Comparison of ENCODE assay signal across 19 cellular contexts in genomic region chr7:144866189-144866588, GRCh38. TPM values are rescaled to one million over a fixed set of nuclear protein-coding genes. Genes with fewer than 3 reads are reported as not detected.
A peak's percentile ranks its signal among the peaks of the same experiment; 100 is the strongest.
DNase-seq lines count a peak whose midpoint lies in the region; ATAC-seq and TF ChIP-seq lines count a peak whose summit lies in the region.
"Had no signal": no experiment of that assay in that cellular context is flagged by ENCODE, and none has a peak within 500 bp of the region (broad histone marks: within the 10 kb centered on the region; RNA-seq: fewer than 3 reads in every experiment).

No MANE protein-coding gene starts in this region.

- no peaks in the 10 kb centered on the region for H3K9me3 ChIP-seq in ovary
- H3K9me3 ChIP-seq: BLaER1 treated with 17β-estradiol and CSF1 and Interleukin-3, amounts not matched to agents 10 nM and 100 nM; SK-N-SH had no signal

- no peaks in the 10 kb centered on the region for H3K36me3 ChIP-seq in ovary
- H3K36me3 ChIP-seq: BLaER1 treated with 17β-estradiol and CSF1 and Interleukin-3, amounts not matched to agents 10 nM and 100 nM had no signal

- 81 to 88% (median 83%) methylated on average over 3 of the region's 3 CpGs for WGBS in ovary, 3 donors

- no peak overlapping the region for H3K4me3 ChIP-seq in ovary
- H3K4me3 ChIP-seq: BLaER1 treated with 17β-estradiol and CSF1 and Interleukin-3, amounts not matched to agents 10 nM and 100 nM; GM23338 had no signal

- no peaks in the 10 kb centered on the region for H3K27me3 ChIP-seq in ovary
- H3K27me3 ChIP-seq: BLaER1 treated with 17β-estradiol and CSF1 and Interleukin-3, amounts not matched to agents 10 nM and 100 nM had no signal

- no peak for TF ChIP-seq CTCF in ovary (IDR thresholded peaks at IDR 0.05)

- DNase-seq in NCI-H82 treated with DMSO at 0.1 percent for 48 hours (lab: John Stamatoyannopoulos, UW; ENCODE audit: unreplicated experiment) = peak; percentile 41
- DNase-seq in NCI-H128 (lab: John Stamatoyannopoulos, UW; ENCODE audit: unreplicated experiment) = no peak
- DNase-seq in ovary = no peak
- DNase-seq in stimulated activated CD4-positive, alpha-beta T cell treated with anti-CD3 and anti-CD28 coated beads, Interleukin-4, amount 100 ng/mL, for 4 hours = no peak
- DNase-seq: Calu3; CD8-positive, alpha-beta T cell; MM.1S; NCI-H1092; NCI-H2081; OCI-M1; SHP77 treated with DMSO at 0.1 percent for 48 hours; SK-N-SH; T-cell had no signal

- no peaks in the 10 kb centered on the region for H3K4me1 ChIP-seq in ovary (ENCODE audit: insufficient read depth)
- H3K4me1 ChIP-seq: BLaER1 treated with 17β-estradiol and CSF1 and Interleukin-3, amounts not matched to agents 10 nM and 100 nM had no signal

- no peak for TF ChIP-seq POLR2A in ovary (IDR thresholded peaks at IDR 0.05)

- ATAC-seq in GM18909 (IDR thresholded peaks at IDR 0.05; ENCODE audit: poor library complexity, unreplicated experiment) = peak; percentile 67
- ATAC-seq in GM21529 (IDR thresholded peaks at IDR 0.05; ENCODE audit: unreplicated experiment) = peak; percentile 56
- peak; percentile 64 for ATAC-seq in HG03139 (IDR thresholded peaks at IDR 0.05; ENCODE audit: unreplicated experiment)
- ATAC-seq: CD8-positive, alpha-beta T cell; GM23338; HCT116; T-cell had no signal

- H3K27ac ChIP-seq in ovary = no peak overlapping the region
- H3K27ac ChIP-seq: BLaER1 treated with 17β-estradiol and CSF1 and Interleukin-3, amounts not matched to agents 10 nM and 100 nM had no signal

- TF ChIP-seq EP300 in ovary (IDR thresholded peaks at IDR 0.05) = no peak

- intact Hi-C loops in ovary (cut with DNase I) = no loop called here

RNA-seq across cellular contexts. Expression of gene TPK1, which starts 30.3 kb away (rescaled TPM):
- 10 to 100 TPM in 1 of 7 donors, 1 to 10 TPM in 6; 3.2 to 13.1 (median 4.6) TPM for total RNA-seq in ovary
- polyA plus RNA-seq in ovary = 10 to 100 TPM in 1 of 2 donors, 1 to 10 TPM in 1; 3.2 to 11.9 TPM
